27 cellular contexts compared by ENCODE assay signal in the genomic region with DNA sequence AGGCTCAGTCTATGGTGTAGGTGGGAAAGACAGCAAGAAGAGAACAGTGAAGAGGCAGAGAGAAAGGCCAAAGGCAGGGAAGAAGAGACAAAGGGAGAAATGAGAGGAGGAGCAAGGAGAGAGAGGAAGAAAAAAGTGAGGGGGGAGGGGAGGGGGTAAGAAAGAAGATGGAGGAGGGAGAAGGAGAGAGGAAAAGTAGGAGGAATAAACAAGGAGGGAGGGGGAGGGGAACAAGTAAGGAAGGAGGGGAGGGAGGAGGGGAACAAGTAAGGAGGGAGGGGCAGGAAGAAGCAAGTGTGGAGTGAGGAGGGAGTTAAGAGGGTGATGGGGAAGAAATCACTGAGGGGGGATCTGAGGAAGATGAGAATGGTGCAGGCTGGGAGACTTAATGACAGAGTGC. TPM values are rescaled to one million over a fixed set of nuclear protein-coding genes. Genes with fewer than 3 reads are reported as not detected.
"Had no signal": no experiment of that assay in that cellular context is flagged by ENCODE, and none has a peak within 500 bp of the region (broad histone marks: within the 10 kb centered on the region; RNA-seq: fewer than 3 reads in every experiment).

No MANE protein-coding gene starts in this region.

- H3K27ac Mint-ChIP-seq: activated CD4-positive, alpha-beta memory T cell treated with anti-CD3 and anti-CD28 coated beads, Interleukin-2, amount 10 ng/mL, durations not matched to agents 7 days and 5 days; activated naive CD8-positive, alpha-beta T cell treated with anti-CD3 and anti-CD28 coated beads for 36 hours; activated T-cell treated with anti-CD3 and anti-CD28 coated beads, Interleukin-2, amount 50 U/mL, for 72 hours; activated T-helper 17 cell treated with anti-CD3 and anti-CD28 coated beads, Interleukin-2, amount 50 U/mL, for 72 hours had no signal

- H3K4me3 ChIP-seq: PC-9 had no signal

- H3K4me3 Mint-ChIP-seq: activated CD4-positive, alpha-beta memory T cell treated with anti-CD3 and anti-CD28 coated beads, Interleukin-2, amount 10 ng/mL, durations not matched to agents 7 days and 5 days; activated naive CD8-positive, alpha-beta T cell treated with anti-CD3 and anti-CD28 coated beads for 36 hours; activated T-cell treated with anti-CD3 and anti-CD28 coated beads, Interleukin-2, amount 50 U/mL, for 72 hours; activated T-helper 17 cell treated with anti-CD3 and anti-CD28 coated beads, Interleukin-2, amount 50 U/mL, for 72 hours had no signal

- ATAC-seq: activated T-cell treated with anti-CD3 and anti-CD28 coated beads, Interleukin-2, amount 50 U/mL, for 72 hours; activated T-helper 17 cell treated with anti-CD3 and anti-CD28 coated beads, Interleukin-2, amount 50 U/mL, for 72 hours had no signal

- H3K4me1 Mint-ChIP-seq: activated CD4-positive, alpha-beta memory T cell treated with anti-CD3 and anti-CD28 coated beads, Interleukin-2, amount 10 ng/mL, durations not matched to agents 7 days and 5 days; activated T-helper 17 cell treated with anti-CD3 and anti-CD28 coated beads, Interleukin-2, amount 50 U/mL, for 72 hours had no signal

- H3K9me3 Mint-ChIP-seq: activated CD4-positive, alpha-beta memory T cell treated with anti-CD3 and anti-CD28 coated beads, Interleukin-2, amount 10 ng/mL, durations not matched to agents 7 days and 5 days; activated naive CD8-positive, alpha-beta T cell treated with anti-CD3 and anti-CD28 coated beads for 36 hours; activated T-cell treated with anti-CD3 and anti-CD28 coated beads, Interleukin-2, amount 50 U/mL, for 72 hours; activated T-helper 17 cell treated with anti-CD3 and anti-CD28 coated beads, Interleukin-2, amount 50 U/mL, for 72 hours had no signal

- H3K36me3 ChIP-seq: brain microvascular endothelial cell, WERI-Rb-1 had no signal

- H3K27ac ChIP-seq: brain microvascular endothelial cell, PC-9, WERI-Rb-1 had no signal

- DNase-seq: activated CD4-positive, alpha-beta T cell treated with anti-CD3 and anti-CD28 coated beads for 1 hour; activated CD4-positive, alpha-beta T cell treated with anti-CD3 and anti-CD28 coated beads for 48 hours; activated CD4-positive, CD25-positive, alpha-beta regulatory T cell; activated naive CD4-positive, alpha-beta T cell; activated naive CD4-positive, alpha-beta T cell treated with anti-CD3 and anti-CD28 coated beads, Interleukin-2, amount 50 U/mL, for 16 hours; activated naive CD8-positive, alpha-beta T cell treated with anti-CD3 and anti-CD28 coated beads for 36 hours; activated T-cell treated with anti-CD3 and anti-CD28 coated beads, Interleukin-2, amount 50 U/mL, for 1 hour; activated T-cell treated with anti-CD3 and anti-CD28 coated beads, Interleukin-2, amount 50 U/mL, for 72 hours; amniotic stem cell; aorta; brain microvascular endothelial cell; central memory CD4-positive, alpha-beta T cell; NCI-H1105; NCI-H1417 treated with DMSO at 0.1 percent for 48 hours; NCI-H1930; NCI-H2081 treated with DMSO at 0.1 percent for 48 hours; NCI-H345; NCI-H524 treated with DMSO at 0.1 percent for 48 hours; NK-92 treated with Interleukin-12 subunit alpha and Interleukin-12 subunit beta, amount 100 ng/mL, for 24 hours; PC-9; Right ventricle myocardium superior; SW 1271; T1000; WERI-Rb-1 had no signal

- H3K27me3 Mint-ChIP-seq: activated naive CD8-positive, alpha-beta T cell treated with anti-CD3 and anti-CD28 coated beads for 36 hours had no signal

- H3K4me2 ChIP-seq: PC-9 had no signal

- H2AFZ ChIP-seq: PC-9 had no signal

- H3K27me3 ChIP-seq: brain microvascular endothelial cell had no signal

- H3K36me3 Mint-ChIP-seq: activated naive CD8-positive, alpha-beta T cell treated with anti-CD3 and anti-CD28 coated beads for 36 hours had no signal

RNA-seq across cellular contexts. Expression of a gene that starts 45.5 kb away (rescaled TPM):
- total RNA-seq: activated T-cell treated with anti-CD3 and anti-CD28 coated beads, Interleukin-2, amount 50 U/mL, for 72 hours; PC-9; T-helper 1 cell treated with Interleukin-12 subunit alpha and Interleukin-12 subunit beta and Interleukin-4 antibody, amounts not matched to agents 30 ng/mL and 1 ng/mL, for 36 hours had no signal
